2 cellular contexts compared by ENCODE assay signal in genomic region chr17:19306160-19307111, GRCh38.
TF ChIP-seq lines count a peak whose summit lies in the region.

No MANE protein-coding gene starts in this region.

TF ChIP-seq in A549, 52 proteins besides CTCF, POLR2A, EP300 and RAD21 (continued from another document):
- TF ChIP-seq, protein P1, sequence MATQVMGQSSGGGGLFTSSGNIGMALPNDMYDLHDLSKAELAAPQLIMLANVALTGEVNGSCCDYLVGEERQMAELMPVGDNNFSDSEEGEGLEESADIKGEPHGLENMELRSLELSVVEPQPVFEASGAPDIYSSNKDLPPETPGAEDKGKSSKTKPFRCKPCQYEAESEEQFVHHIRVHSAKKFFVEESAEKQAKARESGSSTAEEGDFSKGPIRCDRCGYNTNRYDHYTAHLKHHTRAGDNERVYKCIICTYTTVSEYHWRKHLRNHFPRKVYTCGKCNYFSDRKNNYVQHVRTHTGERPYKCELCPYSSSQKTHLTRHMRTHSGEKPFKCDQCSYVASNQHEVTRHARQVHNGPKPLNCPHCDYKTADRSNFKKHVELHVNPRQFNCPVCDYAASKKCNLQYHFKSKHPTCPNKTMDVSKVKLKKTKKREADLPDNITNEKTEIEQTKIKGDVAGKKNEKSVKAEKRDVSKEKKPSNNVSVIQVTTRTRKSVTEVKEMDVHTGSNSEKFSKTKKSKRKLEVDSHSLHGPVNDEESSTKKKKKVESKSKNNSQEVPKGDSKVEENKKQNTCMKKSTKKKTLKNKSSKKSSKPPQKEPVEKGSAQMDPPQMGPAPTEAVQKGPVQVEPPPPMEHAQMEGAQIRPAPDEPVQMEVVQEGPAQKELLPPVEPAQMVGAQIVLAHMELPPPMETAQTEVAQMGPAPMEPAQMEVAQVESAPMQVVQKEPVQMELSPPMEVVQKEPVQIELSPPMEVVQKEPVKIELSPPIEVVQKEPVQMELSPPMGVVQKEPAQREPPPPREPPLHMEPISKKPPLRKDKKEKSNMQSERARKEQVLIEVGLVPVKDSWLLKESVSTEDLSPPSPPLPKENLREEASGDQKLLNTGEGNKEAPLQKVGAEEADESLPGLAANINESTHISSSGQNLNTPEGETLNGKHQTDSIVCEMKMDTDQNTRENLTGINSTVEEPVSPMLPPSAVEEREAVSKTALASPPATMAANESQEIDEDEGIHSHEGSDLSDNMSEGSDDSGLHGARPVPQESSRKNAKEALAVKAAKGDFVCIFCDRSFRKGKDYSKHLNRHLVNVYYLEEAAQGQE (IDR thresholded peaks at IDR 0.05): no peak
- TF ChIP-seq MAFK (IDR thresholded peaks at IDR 0.05; ENCODE audit: partially characterized antibody): no peak
TF ChIP-seq in A549: peak in this region for 0.

TF ChIP-seq in HepG2, 621 proteins besides CTCF, POLR2A, EP300 and RAD21 (continued from another document):
- TF ChIP-seq, protein P2, sequence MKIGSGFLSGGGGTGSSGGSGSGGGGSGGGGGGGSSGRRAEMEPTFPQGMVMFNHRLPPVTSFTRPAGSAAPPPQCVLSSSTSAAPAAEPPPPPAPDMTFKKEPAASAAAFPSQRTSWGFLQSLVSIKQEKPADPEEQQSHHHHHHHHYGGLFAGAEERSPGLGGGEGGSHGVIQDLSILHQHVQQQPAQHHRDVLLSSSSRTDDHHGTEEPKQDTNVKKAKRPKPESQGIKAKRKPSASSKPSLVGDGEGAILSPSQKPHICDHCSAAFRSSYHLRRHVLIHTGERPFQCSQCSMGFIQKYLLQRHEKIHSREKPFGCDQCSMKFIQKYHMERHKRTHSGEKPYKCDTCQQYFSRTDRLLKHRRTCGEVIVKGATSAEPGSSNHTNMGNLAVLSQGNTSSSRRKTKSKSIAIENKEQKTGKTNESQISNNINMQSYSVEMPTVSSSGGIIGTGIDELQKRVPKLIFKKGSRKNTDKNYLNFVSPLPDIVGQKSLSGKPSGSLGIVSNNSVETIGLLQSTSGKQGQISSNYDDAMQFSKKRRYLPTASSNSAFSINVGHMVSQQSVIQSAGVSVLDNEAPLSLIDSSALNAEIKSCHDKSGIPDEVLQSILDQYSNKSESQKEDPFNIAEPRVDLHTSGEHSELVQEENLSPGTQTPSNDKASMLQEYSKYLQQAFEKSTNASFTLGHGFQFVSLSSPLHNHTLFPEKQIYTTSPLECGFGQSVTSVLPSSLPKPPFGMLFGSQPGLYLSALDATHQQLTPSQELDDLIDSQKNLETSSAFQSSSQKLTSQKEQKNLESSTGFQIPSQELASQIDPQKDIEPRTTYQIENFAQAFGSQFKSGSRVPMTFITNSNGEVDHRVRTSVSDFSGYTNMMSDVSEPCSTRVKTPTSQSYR (CRISPR knock-in tag; IDR thresholded peaks at IDR 0.05; ENCODE audit: borderline replicate concordance): 0 out of 2 replicates have a peak, but pooled peaks have one; percentile 19
- peak; percentile 58; the same call in 1 of the 2 replicates for TF ChIP-seq ZFX (CRISPR knock-in tag; IDR thresholded peaks at IDR 0.05; ENCODE audit: low read depth)
- peak; percentile 30 for TF ChIP-seq TEAD3 (CRISPR knock-in tag; optimal IDR thresholded peaks at IDR 0.05; ENCODE audit: borderline replicate concordance)
- TF ChIP-seq, protein P3, sequence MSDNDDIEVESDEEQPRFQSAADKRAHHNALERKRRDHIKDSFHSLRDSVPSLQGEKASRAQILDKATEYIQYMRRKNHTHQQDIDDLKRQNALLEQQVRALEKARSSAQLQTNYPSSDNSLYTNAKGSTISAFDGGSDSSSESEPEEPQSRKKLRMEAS (IDR thresholded peaks at IDR 0.05): peak; percentile 69
- 0 out of 2 replicates have a peak, but pooled peaks have one; percentile 31 for TF ChIP-seq ARID5B (CRISPR knock-in tag; IDR thresholded peaks at IDR 0.05)
- TF ChIP-seq HNRNPL (IDR thresholded peaks at IDR 0.05; ENCODE audit: low read depth, low read length): 0 out of 2 replicates have a peak, but pooled peaks have one; percentile 48
- no peak for TF ChIP-seq ZSCAN20 (CRISPR knock-in tag; IDR thresholded peaks at IDR 0.05; ENCODE audit: borderline replicate concordance)
- TF ChIP-seq ZFY (CRISPR knock-in tag; IDR thresholded peaks at IDR 0.05): peak; percentile 36; the same call in 1 of the 2 replicates
- peak; percentile 54; the same call in 1 of the 2 replicates for TF ChIP-seq HNF4A (CRISPR knock-in tag; IDR thresholded peaks at IDR 0.05)
- no peak for TF ChIP-seq IKZF1 (IDR thresholded peaks at IDR 0.05)
- TF ChIP-seq, protein P4, sequence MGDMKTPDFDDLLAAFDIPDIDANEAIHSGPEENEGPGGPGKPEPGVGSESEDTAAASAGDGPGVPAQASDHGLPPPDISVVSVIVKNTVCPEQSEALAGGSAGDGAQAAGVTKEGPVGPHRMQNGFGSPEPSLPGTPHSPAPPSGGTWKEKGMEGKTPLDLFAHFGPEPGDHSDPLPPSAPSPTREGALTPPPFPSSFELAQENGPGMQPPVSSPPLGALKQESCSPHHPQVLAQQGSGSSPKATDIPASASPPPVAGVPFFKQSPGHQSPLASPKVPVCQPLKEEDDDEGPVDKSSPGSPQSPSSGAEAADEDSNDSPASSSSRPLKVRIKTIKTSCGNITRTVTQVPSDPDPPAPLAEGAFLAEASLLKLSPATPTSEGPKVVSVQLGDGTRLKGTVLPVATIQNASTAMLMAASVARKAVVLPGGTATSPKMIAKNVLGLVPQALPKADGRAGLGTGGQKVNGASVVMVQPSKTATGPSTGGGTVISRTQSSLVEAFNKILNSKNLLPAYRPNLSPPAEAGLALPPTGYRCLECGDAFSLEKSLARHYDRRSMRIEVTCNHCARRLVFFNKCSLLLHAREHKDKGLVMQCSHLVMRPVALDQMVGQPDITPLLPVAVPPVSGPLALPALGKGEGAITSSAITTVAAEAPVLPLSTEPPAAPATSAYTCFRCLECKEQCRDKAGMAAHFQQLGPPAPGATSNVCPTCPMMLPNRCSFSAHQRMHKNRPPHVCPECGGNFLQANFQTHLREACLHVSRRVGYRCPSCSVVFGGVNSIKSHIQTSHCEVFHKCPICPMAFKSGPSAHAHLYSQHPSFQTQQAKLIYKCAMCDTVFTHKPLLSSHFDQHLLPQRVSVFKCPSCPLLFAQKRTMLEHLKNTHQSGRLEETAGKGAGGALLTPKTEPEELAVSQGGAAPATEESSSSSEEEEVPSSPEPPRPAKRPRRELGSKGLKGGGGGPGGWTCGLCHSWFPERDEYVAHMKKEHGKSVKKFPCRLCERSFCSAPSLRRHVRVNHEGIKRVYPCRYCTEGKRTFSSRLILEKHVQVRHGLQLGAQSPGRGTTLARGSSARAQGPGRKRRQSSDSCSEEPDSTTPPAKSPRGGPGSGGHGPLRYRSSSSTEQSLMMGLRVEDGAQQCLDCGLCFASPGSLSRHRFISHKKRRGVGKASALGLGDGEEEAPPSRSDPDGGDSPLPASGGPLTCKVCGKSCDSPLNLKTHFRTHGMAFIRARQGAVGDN (CRISPR knock-in tag; IDR thresholded peaks at IDR 0.05): peak; percentile 54
- peak; percentile 35; the same call in 1 of the 2 replicates for TF ChIP-seq SALL1 (CRISPR knock-in tag; IDR thresholded peaks at IDR 0.05)
- TF ChIP-seq XRCC5 (optimal IDR thresholded peaks at IDR 0.05; ENCODE audit: low read length): peak; percentile 24
- TF ChIP-seq RXRA (CRISPR knock-in tag; IDR thresholded peaks at IDR 0.05): no peak
- TF ChIP-seq SOX13 (IDR thresholded peaks at IDR 0.05): no peak
- TF ChIP-seq SOX13 (CRISPR knock-in tag; conservative IDR thresholded peaks at IDR 0.05 in 1 of 2, IDR thresholded peaks at IDR 0.05 in 1 of 2): peak in 1 of 2 experiments; percentile 44; a peak in 1 of 4 replicates
- TF ChIP-seq HOXA3 (CRISPR knock-in tag; IDR thresholded peaks at IDR 0.05): peak; percentile 50; the same call in 1 of the 2 replicates
- peak; percentile 44 for TF ChIP-seq BCL6 (CRISPR knock-in tag; IDR thresholded peaks at IDR 0.05)
- TF ChIP-seq MNT (IDR thresholded peaks at IDR 0.05): no peak
- TF ChIP-seq TFAP4 (IDR thresholded peaks at IDR 0.05; ENCODE audit: borderline replicate concordance, low read depth): peak; percentile 34; the same call in 1 of the 2 replicates
